In genomic region chr20:35539756-35540212, GRCh38 we compare ENCODE assay signal across 9 cellular contexts. TPM values are rescaled to one million over a fixed set of nuclear protein-coding genes. Genes with fewer than 3 reads are reported as not detected.
DNase-seq lines count a peak whose midpoint lies in the region; ATAC-seq, FAIRE-seq and TF ChIP-seq lines count a peak whose summit lies in the region.
"Had no signal": no experiment of that assay in that cellular context is flagged by ENCODE, and none has a peak within 500 bp of the region (broad histone marks: within the 10 kb centered on the region; RNA-seq: fewer than 3 reads in every experiment).

No MANE protein-coding gene starts in this region.

- no peak overlapping the region for H3K4me3 Mint-ChIP-seq in activated naive CD4-positive, alpha-beta T cell treated with anti-CD3 and anti-CD28 coated beads, Interleukin-2, amount 10 ng/mL, durations not matched to agents 7 days and 5 days
- no peak overlapping the region for H3K4me3 Mint-ChIP-seq in astrocyte (ENCODE audit: unreplicated experiment)
- H3K4me3 Mint-ChIP-seq: CD4-positive, alpha-beta T cell had no signal

- no peak overlapping the region for H3K27ac ChIP-seq in astrocyte (ENCODE audit: low read depth, low read length)

- peak; percentile 57 for DNase-seq in activated naive CD4-positive, alpha-beta T cell treated with anti-CD3 and anti-CD28 coated beads, Interleukin-2, amount 10 ng/mL, durations not matched to agents 7 days and 5 days
- DNase-seq in activated naive CD4-positive, alpha-beta T cell (lab: John Stamatoyannopoulos, UW), result no peak
- peak; percentile 94 for DNase-seq in NCI-H2029 treated with DMSO at 0.1 percent for 48 hours (lab: John Stamatoyannopoulos, UW)
- DNase-seq in astrocyte (ENCODE audit: low read depth), result no peak
- peak; percentile 3 for DNase-seq in occipital lobe (lab: John Stamatoyannopoulos, UW)
- DNase-seq in activated effector memory CD4-positive, alpha-beta T cell treated with Interleukin-2 at 50 U/mL for 16 hours, result no peak
- DNase-seq in HTR-8/SVneo (ENCODE audit: insufficient read length, low spot score), result no peak

- H3K36me3 Mint-ChIP-seq in activated naive CD4-positive, alpha-beta T cell treated with anti-CD3 and anti-CD28 coated beads, Interleukin-2, amount 10 ng/mL, durations not matched to agents 7 days and 5 days, result peaks cover 5% of the 10 kb centered on the region
- H3K36me3 Mint-ChIP-seq in astrocyte (ENCODE audit: low read depth, unreplicated experiment), result peaks cover 11% of the 10 kb centered on the region

- peaks cover 3% of the 10 kb centered on the region for H3K27me3 Mint-ChIP-seq in activated naive CD4-positive, alpha-beta T cell treated with anti-CD3 and anti-CD28 coated beads, Interleukin-2, amount 10 ng/mL, durations not matched to agents 7 days and 5 days
- no peaks in the 10 kb centered on the region for H3K27me3 Mint-ChIP-seq in astrocyte (ENCODE audit: low read depth, unreplicated experiment)
- H3K27me3 Mint-ChIP-seq: CD4-positive, alpha-beta T cell had no signal

- peaks cover 24% of the 10 kb centered on the region for H3K4me1 Mint-ChIP-seq in activated naive CD4-positive, alpha-beta T cell treated with anti-CD3 and anti-CD28 coated beads, Interleukin-2, amount 10 ng/mL, durations not matched to agents 7 days and 5 days
- peaks cover 2% of the 10 kb centered on the region for H3K4me1 Mint-ChIP-seq in astrocyte (ENCODE audit: low read depth, unreplicated experiment)

- H3K9me3 ChIP-seq in astrocyte (ENCODE audit: insufficient read depth, low read depth, low read length), result no peaks in the 10 kb centered on the region

- H3K4me1 ChIP-seq in astrocyte (ENCODE audit: insufficient read depth, low read length), result peaks cover 11% of the 10 kb centered on the region

- peaks cover 6% of the 10 kb centered on the region for H3K36me3 ChIP-seq in astrocyte (ENCODE audit: insufficient read depth, low read length)

- H2AFZ ChIP-seq in astrocyte (ENCODE audit: low read depth, low read length), result peak overlapping the region; percentile 47

- CTCF ChIA-PET in activated naive CD4-positive, alpha-beta T cell treated with anti-CD3 and anti-CD28 coated beads, Interleukin-2, amount 10 ng/mL, durations not matched to agents 7 days and 5 days (lab: Charles Lee), result no interaction called here

- peak overlapping the region; percentile 17 for H3K27ac Mint-ChIP-seq in activated naive CD4-positive, alpha-beta T cell treated with anti-CD3 and anti-CD28 coated beads, Interleukin-2, amount 10 ng/mL, durations not matched to agents 7 days and 5 days
- H3K27ac Mint-ChIP-seq in astrocyte (ENCODE audit: unreplicated experiment), result peak overlapping the region; percentile 50
- H3K27ac Mint-ChIP-seq: CD4-positive, alpha-beta T cell had no signal

- H3K9ac ChIP-seq in astrocyte (ENCODE audit: low read length), result no peak overlapping the region

- TF ChIP-seq CTCF in astrocyte (IDR thresholded peaks at IDR 0.05; ENCODE audit: insufficient read depth, low read depth, low read length), result no peak

- H3K79me2 ChIP-seq in astrocyte (ENCODE audit: insufficient read depth, low read length), result peaks cover 10% of the 10 kb centered on the region

- no peak overlapping the region for H3K4me2 ChIP-seq in astrocyte (ENCODE audit: low read length)

- no peak overlapping the region for H3K4me3 ChIP-seq in astrocyte (ENCODE audit: insufficient read depth, low read depth, low read length)

- H4K20me1 ChIP-seq in astrocyte (ENCODE audit: insufficient read depth, low read length), result no peaks in the 10 kb centered on the region

- no peaks in the 10 kb centered on the region for H3K27me3 ChIP-seq in astrocyte (ENCODE audit: insufficient read depth, low read length)

- no peaks in the 10 kb centered on the region for H3K9me3 Mint-ChIP-seq in activated naive CD4-positive, alpha-beta T cell treated with anti-CD3 and anti-CD28 coated beads, Interleukin-2, amount 10 ng/mL, durations not matched to agents 7 days and 5 days
- no peaks in the 10 kb centered on the region for H3K9me3 Mint-ChIP-seq in astrocyte (ENCODE audit: unreplicated experiment)
- H3K9me3 Mint-ChIP-seq: CD4-positive, alpha-beta T cell had no signal

- FAIRE-seq in astrocyte (lab: Jason Lieb, UNC), result no peak
- no peak for FAIRE-seq in HTR-8/SVneo (lab: Jason Lieb, UNC)

- no peak for ATAC-seq in HG03521 (IDR thresholded peaks at IDR 0.05; ENCODE audit: unreplicated experiment)

RNA-seq across cellular contexts. Expression of gene ERGIC3, which starts 2.1 kb away (rescaled TPM):
- total RNA-seq in astrocyte (198 and 205 TPM in 2 replicates), occipital lobe (204 TPM)

RNA-seq across cellular contexts. Expression of gene C20orf173, which starts 10.3 kb away (rescaled TPM):
- total RNA-seq in astrocyte (not detected in 2 replicates), occipital lobe (not detected)
- total RNA-seq: CD4-positive, alpha-beta T cell had no signal

Comparison
In these comparisons a context has a peak if more than half of its experiments do, and no peak if none do; other contexts are left out.
1. DNase-seq: peak in activated naive CD4-positive, alpha-beta T cell treated with anti-CD3 and anti-CD28 coated beads, Interleukin-2, amount 10 ng/mL, durations not matched to agents 7 days and 5 days (single experiment), NCI-H2029 treated with DMSO at 0.1 percent for 48 hours (single experiment) and occipital lobe (single experiment); none in activated naive CD4-positive, alpha-beta T cell (0 of 4), astrocyte (single experiment), activated effector memory CD4-positive, alpha-beta T cell treated with Interleukin-2 at 50 U/mL for 16 hours (single experiment) and HTR-8/SVneo (single experiment).